8 cellular contexts compared by ENCODE assay signal in the genomic region with DNA sequence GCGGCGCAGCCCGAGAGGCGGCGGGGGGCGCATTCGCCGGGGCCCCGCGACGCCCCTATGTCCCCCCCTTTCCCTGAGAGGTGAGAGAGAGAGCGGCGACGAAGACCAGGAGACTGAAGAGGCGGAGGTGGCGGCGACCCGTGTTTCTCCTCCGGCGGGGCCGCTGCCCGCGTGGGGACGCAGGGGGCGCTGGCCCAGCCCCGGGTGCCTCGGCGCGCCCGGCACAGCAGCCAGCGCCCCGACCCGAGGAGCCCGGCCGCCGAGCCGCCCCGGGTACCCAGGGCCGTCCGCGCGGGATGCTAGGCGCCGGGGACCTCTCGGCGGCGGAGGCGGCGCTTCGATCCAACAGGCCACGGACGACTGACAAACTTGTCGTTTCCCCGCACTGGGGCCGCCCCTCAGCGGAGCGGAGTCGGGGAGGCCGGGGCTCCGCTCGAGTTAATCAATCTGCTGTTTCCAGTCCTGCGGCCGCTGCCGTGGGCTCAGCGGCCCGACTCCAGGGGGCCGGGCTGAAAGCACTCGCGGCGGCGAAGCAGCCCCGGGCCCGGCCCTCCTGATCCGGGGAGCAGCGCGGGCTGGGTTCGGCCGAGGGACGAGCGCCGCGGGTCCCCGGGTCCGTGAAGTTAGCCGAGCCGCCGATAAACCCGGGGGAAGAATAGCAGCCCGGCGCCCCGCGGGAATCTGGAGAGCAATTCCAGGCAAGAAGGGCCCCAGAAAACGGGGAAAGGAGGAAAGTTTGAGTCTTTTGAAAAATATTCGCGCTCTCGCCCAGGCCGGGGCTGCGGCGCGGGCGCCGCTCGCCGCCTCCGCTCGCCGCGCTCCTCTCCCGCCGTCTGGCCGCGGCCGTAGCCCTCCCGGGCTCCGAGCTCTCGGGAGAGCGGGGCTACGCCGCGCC. TPM values are rescaled to one million over a fixed set of nuclear protein-coding genes. Genes with fewer than 3 reads are reported as not detected.
DNase-seq lines count a peak whose midpoint lies in the region; ATAC-seq, FAIRE-seq and TF ChIP-seq lines count a peak whose summit lies in the region.

No MANE protein-coding gene starts in this region.

- H3K27me3 Mint-ChIP-seq in Calu3 (ENCODE audit: unreplicated experiment) (peaks cover 79% of the 10 kb centered on the region), endothelial cell (ENCODE audit: unreplicated experiment) (peaks cover 24% of the 10 kb centered on the region), natural killer cell (ENCODE audit: low read depth in 2 of 2) (peaks cover 30 to 42% of the 10 kb centered on the region in 2 donors)
- H3K27me3 Mint-ChIP-seq in activated CD4-positive, alpha-beta T cell treated with anti-CD3 and anti-CD28 coated beads, Interleukin-2, amount 10 ng/mL, durations not matched to agents 7 days and 5 days: peaks cover 77% of the 10 kb centered on the region

- H3K4me1 Mint-ChIP-seq in Calu3 (ENCODE audit: low read depth, unreplicated experiment): peaks cover 25% of the 10 kb centered on the region
- peaks cover 26% of the 10 kb centered on the region for H3K4me1 Mint-ChIP-seq in activated CD4-positive, alpha-beta T cell treated with anti-CD3 and anti-CD28 coated beads, Interleukin-2, amount 10 ng/mL, durations not matched to agents 7 days and 5 days
- H3K4me1 Mint-ChIP-seq in endothelial cell (ENCODE audit: unreplicated experiment): peaks cover 20% of the 10 kb centered on the region
- H3K4me1 Mint-ChIP-seq in natural killer cell: peaks cover 36 to 46% of the 10 kb centered on the region in 2 donors

- H3K9me3 Mint-ChIP-seq in Calu3 (ENCODE audit: low read depth, unreplicated experiment) (no peaks in the 10 kb centered on the region), endothelial cell (ENCODE audit: unreplicated experiment) (no peaks in the 10 kb centered on the region), natural killer cell (peaks cover 0 to 3% of the 10 kb centered on the region in 2 donors)
- no peaks in the 10 kb centered on the region for H3K9me3 Mint-ChIP-seq in activated CD4-positive, alpha-beta T cell treated with anti-CD3 and anti-CD28 coated beads, Interleukin-2, amount 10 ng/mL, durations not matched to agents 7 days and 5 days

- H3K27ac Mint-ChIP-seq in Calu3 (ENCODE audit: unreplicated experiment) (no peak overlapping the region), endothelial cell (ENCODE audit: unreplicated experiment) (no peak overlapping the region), natural killer cell (peak overlapping the region; percentile 98 to 99)
- no peak overlapping the region for H3K27ac Mint-ChIP-seq in activated CD4-positive, alpha-beta T cell treated with anti-CD3 and anti-CD28 coated beads, Interleukin-2, amount 10 ng/mL, durations not matched to agents 7 days and 5 days

- peak; percentile 27 for TF ChIP-seq CTCF in Calu3 (IDR thresholded peaks at IDR 0.05; ENCODE audit: unreplicated experiment)
- peak; percentile 34 for TF ChIP-seq CTCF in endothelial cell (IDR thresholded peaks at IDR 0.05; ENCODE audit: unreplicated experiment)
- TF ChIP-seq CTCF in natural killer cell (IDR thresholded peaks at IDR 0.05): no peak

- H3K36me3 Mint-ChIP-seq in Calu3 (ENCODE audit: insufficient read depth, unreplicated experiment) (peaks cover 39% of the 10 kb centered on the region), endothelial cell (ENCODE audit: low read depth, unreplicated experiment) (peaks cover 2% of the 10 kb centered on the region), natural killer cell (peaks cover 8% of the 10 kb centered on the region)
- no peaks in the 10 kb centered on the region for H3K36me3 Mint-ChIP-seq in activated CD4-positive, alpha-beta T cell treated with anti-CD3 and anti-CD28 coated beads, Interleukin-2, amount 10 ng/mL, durations not matched to agents 7 days and 5 days (ENCODE audit: low read depth)

- CTCF ChIA-PET in Calu3 (lab: Charles Lee): interaction anchor here (0.6 to 1.1 kb wide), 4 partner anchors 9 to 165 kb away, joined by 3 to 5 read pairs (median 3); no protein-coding TSS in a partner anchor
- CTCF ChIA-PET in activated CD4-positive, alpha-beta T cell treated with anti-CD3 and anti-CD28 coated beads, Interleukin-2, amount 10 ng/mL, durations not matched to agents 7 days and 5 days (lab: Charles Lee): interaction anchor here (0.5 to 0.7 kb wide), 3 partner anchors 94 to 1063 kb away, joined by 3 read pairs; no protein-coding TSS in a partner anchor

- intact Hi-C loops in Calu3 (cut with micrococcal nuclease; ENCODE audit: unreplicated experiment): loop anchor here (10.0 kb wide), 2 partner anchors 318 to 798 kb away; no protein-coding TSS in a partner anchor
- intact Hi-C loops in natural killer cell (cut with micrococcal nuclease): loop anchor here (2.0 kb wide), 2 partner anchors 316 to 798 kb away; no protein-coding TSS in a partner anchor

- no peak for FAIRE-seq in urothelium cell line (lab: Jason Lieb, UNC)

- peak; percentile 34 for ATAC-seq in HG03460 (IDR thresholded peaks at IDR 0.05; ENCODE audit: unreplicated experiment)
- ATAC-seq in natural killer cell: peak; percentile 27 to 38 (median 36)

- peak overlapping the region; percentile 81 for H3K4me3 Mint-ChIP-seq in Calu3 (ENCODE audit: low read depth, unreplicated experiment)
- peak overlapping the region; percentile 66 for H3K4me3 Mint-ChIP-seq in activated CD4-positive, alpha-beta T cell treated with anti-CD3 and anti-CD28 coated beads, Interleukin-2, amount 10 ng/mL, durations not matched to agents 7 days and 5 days
- H3K4me3 Mint-ChIP-seq in endothelial cell (ENCODE audit: unreplicated experiment): peak overlapping the region; percentile 77
- peak overlapping the region; percentile 83 for H3K4me3 Mint-ChIP-seq in natural killer cell

- DNase-seq in Calu3 (peak; percentile 42), endothelial cell (ENCODE audit: low spot score) (peak; percentile 34), natural killer cell (peak; percentile 43), urothelium cell line (ENCODE audit: low spot score) (peak; percentile 66), putamen (ENCODE audit: low spot score) (no peak), cerebellar cortex (ENCODE audit: low spot score) (no peak)
- peak; percentile 44 for DNase-seq in activated CD4-positive, alpha-beta T cell treated with anti-CD3 and anti-CD28 coated beads, Interleukin-2, amount 10 ng/mL, durations not matched to agents 7 days and 5 days

- no TSS peak for BruUV-seq in Calu3 (replicated peaks; lab: Mats Ljungman, UMichigan)

- POLR2A ChIA-PET in activated CD4-positive, alpha-beta T cell treated with anti-CD3 and anti-CD28 coated beads, Interleukin-2, amount 10 ng/mL, durations not matched to agents 7 days and 5 days (lab: Charles Lee): no interaction called here

RNA-seq across cellular contexts. Expression of gene MDGA1, which starts 0.6 kb away (rescaled TPM):
- total RNA-seq in Calu3 (2022) (7.0 and 7.2 TPM in 2 replicates), endothelial cell (ENCODE audit: unreplicated experiment) (4.8 TPM), natural killer cell (10 to 100 TPM in 2 of 3 donors, under 1 TPM in 1; 0.53 to 24.2 (median 16.7) TPM)
- 1 to 10 TPM; 1.3 to 2.2 TPM for total RNA-seq in activated CD4-positive, alpha-beta T cell treated with anti-CD3 and anti-CD28 coated beads, Interleukin-2, amount 10 ng/mL, durations not matched to agents 7 days and 5 days

Comparison
In these comparisons a context has a peak if more than half of its experiments do, and no peak if none do; other contexts are left out.
1. DNase-seq: peak in Calu3 (single experiment), activated CD4-positive, alpha-beta T cell treated with anti-CD3 and anti-CD28 coated beads, Interleukin-2, amount 10 ng/mL, durations not matched to agents 7 days and 5 days (single experiment), endothelial cell (single experiment), natural killer cell (single experiment) and urothelium cell line (single experiment); none in putamen (single experiment) and cerebellar cortex (single experiment).
2. H3K27ac Mint-ChIP-seq: peak in natural killer cell (2 of 2); none in Calu3 (single experiment), activated CD4-positive, alpha-beta T cell treated with anti-CD3 and anti-CD28 coated beads, Interleukin-2, amount 10 ng/mL, durations not matched to agents 7 days and 5 days (single experiment) and endothelial cell (single experiment).
3. Peak in every context shown above with its lines, with median percentiles within 50 percentile points of each other: H3K4me3 Mint-ChIP-seq.